Comparison of ENCODE assay signal across 21 cellular contexts in the genomic region with DNA sequence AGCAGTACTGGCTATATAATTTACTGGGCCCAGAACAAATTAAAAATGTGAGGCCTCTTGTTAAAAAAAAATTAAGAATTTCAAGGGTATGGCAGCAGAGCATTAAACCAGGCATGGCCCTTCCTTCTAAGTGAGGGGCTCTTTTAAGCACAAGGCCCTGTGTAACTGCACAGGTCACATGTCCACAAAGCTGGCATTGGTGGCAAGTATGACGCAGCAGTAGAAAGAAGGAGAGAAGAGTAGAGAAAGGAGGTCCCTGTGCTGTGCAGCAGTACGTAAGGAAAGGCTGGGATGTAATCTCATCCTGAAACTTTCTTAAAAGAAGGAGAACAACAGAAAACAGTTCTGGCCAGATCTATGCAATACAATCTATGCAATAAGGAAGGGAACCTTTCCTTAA. TPM values are rescaled to one million over a fixed set of nuclear protein-coding genes. Genes with fewer than 3 reads are reported as not detected.
DNase-seq lines count a peak whose midpoint lies in the region; ATAC-seq, FAIRE-seq and TF ChIP-seq lines count a peak whose summit lies in the region.
"Had no signal": no experiment of that assay in that cellular context is flagged by ENCODE, and none has a peak within 500 bp of the region (broad histone marks: within the 10 kb centered on the region; RNA-seq: fewer than 3 reads in every experiment).

No MANE protein-coding gene starts in this region.

- no peaks in the 10 kb centered on the region for H3K9me3 ChIP-seq in heart left ventricle
- no peaks in the 10 kb centered on the region for H3K9me3 ChIP-seq in right cardiac atrium (ENCODE audit: control insufficient read depth, low read length)
- H3K9me3 ChIP-seq in HepG2 (ENCODE audit: low read length), result no peaks in the 10 kb centered on the region
- H3K9me3 ChIP-seq: colonic mucosa, upper lobe of left lung had no signal

- H3K9me3 Mint-ChIP-seq in T-helper 1 cell treated with Interleukin-12 subunit alpha and Interleukin-12 subunit beta and Interleukin-4 antibody, amounts not matched to agents 30 μg/mL and 1 μg/mL, for 36 hours, result no peaks in the 10 kb centered on the region
- no peaks in the 10 kb centered on the region for H3K9me3 Mint-ChIP-seq in activated T-helper 1 cell treated with anti-CD3 and anti-CD28 coated beads, Interleukin-12 subunit alpha, Interleukin-12 subunit beta, Interleukin-2, Interleukin-4 antibody, amounts not matched to agents 30 ng/mL and 10 ng/mL and 1 ng/mL, durations not matched to agents 14 hours and 24 hours and 36 hours
- H3K9me3 Mint-ChIP-seq: activated CD4-positive, alpha-beta T cell treated with anti-CD3 and anti-CD28 coated beads, Interleukin-2, amount 10 ng/mL, durations not matched to agents 7 days and 5 days; brain had no signal

- H3K36me3 ChIP-seq in heart left ventricle, result peaks cover 0 to 21% (median 8%) of the 10 kb centered on the region in 9 donors
- H3K36me3 ChIP-seq in HepG2 (replicated peaks in 1 of 2; ENCODE audit: control insufficient read depth in 1 of 2, insufficient read depth in 2 of 2, low read length in 2 of 2), result 0 out of 5 replicates have a peak, but pooled peaks cover 0 to 2% of the 10 kb centered on the region in 2 experiments
- H3K36me3 ChIP-seq: colonic mucosa, upper lobe of left lung had no signal

- no peak for FAIRE-seq in HepG2 (lab: Jason Lieb, UNC)

- DNase-seq in T-helper 1 cell (no peak), heart left ventricle (no peak), right cardiac atrium (no peak), pons (ENCODE audit: low spot score) (peak; percentile 43), HepG2 (ENCODE audit: low spot score) (no peak)
- DNase-seq in activated T-helper 1 cell treated with anti-CD3 and anti-CD28 coated beads, Interleukin-12 subunit alpha, Interleukin-12 subunit beta, Interleukin-2, Interleukin-4 antibody, amounts not matched to agents 30 ng/mL and 10 ng/mL and 1 ng/mL, durations not matched to agents 14 hours and 24 hours and 36 hours (ENCODE audit: low spot score), result no peak
- DNase-seq: activated CD4-positive, alpha-beta T cell treated with anti-CD3 and anti-CD28 coated beads, Interleukin-2, amount 10 ng/mL, durations not matched to agents 7 days and 5 days; Calu3; colonic mucosa; GOT3; mammary epithelial cell; NCI-H1105; NCI-H2081; NCI-H345; SHP77; stimulated activated CD4-positive, alpha-beta T cell treated with anti-CD3 and anti-CD28 coated beads, Interleukin-4, amount 100 ng/mL, for 1 hour; upper lobe of left lung had no signal

- H3K36me3 Mint-ChIP-seq in T-helper 1 cell treated with Interleukin-12 subunit alpha and Interleukin-12 subunit beta and Interleukin-4 antibody, amounts not matched to agents 30 μg/mL and 1 μg/mL, for 36 hours (ENCODE audit: low read depth), result peaks cover 25% of the 10 kb centered on the region
- H3K36me3 Mint-ChIP-seq in activated T-helper 1 cell treated with anti-CD3 and anti-CD28 coated beads, Interleukin-12 subunit alpha, Interleukin-12 subunit beta, Interleukin-2, Interleukin-4 antibody, amounts not matched to agents 30 ng/mL and 10 ng/mL and 1 ng/mL, durations not matched to agents 14 hours and 24 hours and 36 hours (ENCODE audit: low read depth), result peaks cover 45% of the 10 kb centered on the region

- H3K27me3 Mint-ChIP-seq in T-helper 1 cell treated with Interleukin-12 subunit alpha and Interleukin-12 subunit beta and Interleukin-4 antibody, amounts not matched to agents 30 μg/mL and 1 μg/mL, for 36 hours (ENCODE audit: low read depth), result no peaks in the 10 kb centered on the region
- H3K27me3 Mint-ChIP-seq in activated T-helper 1 cell treated with anti-CD3 and anti-CD28 coated beads, Interleukin-12 subunit alpha, Interleukin-12 subunit beta, Interleukin-2, Interleukin-4 antibody, amounts not matched to agents 30 ng/mL and 10 ng/mL and 1 ng/mL, durations not matched to agents 14 hours and 24 hours and 36 hours (ENCODE audit: insufficient read depth), result no peaks in the 10 kb centered on the region
- H3K27me3 Mint-ChIP-seq: activated CD4-positive, alpha-beta T cell treated with anti-CD3 and anti-CD28 coated beads, Interleukin-2, amount 10 ng/mL, durations not matched to agents 7 days and 5 days; brain had no signal

- TF ChIP-seq CTCF in heart left ventricle (IDR thresholded peaks at IDR 0.05) (no peak), HepG2 (CRISPR knock-in tag; IDR thresholded peaks at IDR 0.05) (no peak)

- H3K4me1 Mint-ChIP-seq in T-helper 1 cell treated with Interleukin-12 subunit alpha and Interleukin-12 subunit beta and Interleukin-4 antibody, amounts not matched to agents 30 μg/mL and 1 μg/mL, for 36 hours (ENCODE audit: low read depth), result peaks cover 48% of the 10 kb centered on the region
- peaks cover 77% of the 10 kb centered on the region for H3K4me1 Mint-ChIP-seq in activated T-helper 1 cell treated with anti-CD3 and anti-CD28 coated beads, Interleukin-12 subunit alpha, Interleukin-12 subunit beta, Interleukin-2, Interleukin-4 antibody, amounts not matched to agents 30 ng/mL and 10 ng/mL and 1 ng/mL, durations not matched to agents 14 hours and 24 hours and 36 hours (ENCODE audit: low read depth)
- H3K4me1 Mint-ChIP-seq: brain had no signal

- 61 to 84% (median 70%) methylated on average over 2 of the region's 2 CpGs for WGBS in heart left ventricle, 4 donors
- 80% methylated on average over 2 of the region's 2 CpGs for WGBS in right cardiac atrium
- 98% methylated on average over 2 of the region's 2 CpGs for WGBS in HepG2 (ENCODE audit: low lambda C conversion rate)

- peak overlapping the region; percentile 90 for H3K27ac Mint-ChIP-seq in T-helper 1 cell treated with Interleukin-12 subunit alpha and Interleukin-12 subunit beta and Interleukin-4 antibody, amounts not matched to agents 30 μg/mL and 1 μg/mL, for 36 hours
- H3K27ac Mint-ChIP-seq in activated T-helper 1 cell treated with anti-CD3 and anti-CD28 coated beads, Interleukin-12 subunit alpha, Interleukin-12 subunit beta, Interleukin-2, Interleukin-4 antibody, amounts not matched to agents 30 ng/mL and 10 ng/mL and 1 ng/mL, durations not matched to agents 14 hours and 24 hours and 36 hours, result peak overlapping the region; percentile 96
- H3K27ac Mint-ChIP-seq: activated CD4-positive, alpha-beta T cell treated with anti-CD3 and anti-CD28 coated beads, Interleukin-2, amount 10 ng/mL, durations not matched to agents 7 days and 5 days; brain had no signal

- no TSS peak for BruUV-seq in HepG2 (replicated peaks; lab: Mats Ljungman, UMichigan)

- H3K27me3 ChIP-seq in heart left ventricle (no peaks in the 10 kb centered on the region), right cardiac atrium (ENCODE audit: control insufficient read depth, insufficient read depth) (no peaks in the 10 kb centered on the region), HepG2 (ENCODE audit: control insufficient read depth in 1 of 2, insufficient read depth in 2 of 2, low read length in 2 of 2) (no peaks in the 10 kb centered on the region)
- H3K27me3 ChIP-seq: colonic mucosa, upper lobe of left lung had no signal

- no peak overlapping the region for H3K4me2 ChIP-seq in HepG2 (ENCODE audit: low read depth, low read length)

- no peak for TF ChIP-seq POLR2A in heart left ventricle (IDR thresholded peaks at IDR 0.05)
- no peak for TF ChIP-seq POLR2A in HepG2 (IDR thresholded peaks at IDR 0.05; ENCODE audit: insufficient read depth in 1 of 2, low read depth in 2 of 2, low read length in 2 of 2)

- TF ChIP-seq EP300 in HepG2 (IDR thresholded peaks at IDR 0.05; ENCODE audit: low read depth in 2 of 2, low read length in 2 of 2) (no peak), HepG2 (CRISPR knock-in tag; IDR thresholded peaks at IDR 0.05; ENCODE audit: borderline replicate concordance) (no peak)

- no peaks in the 10 kb centered on the region for H4K20me1 ChIP-seq in HepG2 (ENCODE audit: insufficient read depth, low read length)

- no peak for TF ChIP-seq RAD21 in HepG2 (CRISPR knock-in tag; IDR thresholded peaks at IDR 0.05)

- in situ Hi-C loops in HepG2 (cut with HindIII; ENCODE audit: extremely low pct_ligation_motif_present, low pct_unique_long_range_greater_than_20kb), result no loop called here

- CTCF ChIA-PET in HepG2 (lab: Yijun Ruan, JAX; ENCODE audit: low intra/inter-chr PET ratio, low total read pairs), result no interaction called here

- no peak overlapping the region for H3K4me3 ChIP-seq in heart left ventricle
- H3K4me3 ChIP-seq in right cardiac atrium (ENCODE audit: low read length), result no peak overlapping the region
- H3K4me3 ChIP-seq in HepG2 (replicated peaks in 1 of 3; ENCODE audit: insufficient read depth in 1 of 3, low read depth in 2 of 3, low read length in 3 of 3), result no peak overlapping the region
- H3K4me3 ChIP-seq: colonic mucosa, upper lobe of left lung had no signal

- H3K4me3 Mint-ChIP-seq in T-helper 1 cell treated with Interleukin-12 subunit alpha and Interleukin-12 subunit beta and Interleukin-4 antibody, amounts not matched to agents 30 μg/mL and 1 μg/mL, for 36 hours, result no peak overlapping the region
- H3K4me3 Mint-ChIP-seq in activated T-helper 1 cell treated with anti-CD3 and anti-CD28 coated beads, Interleukin-12 subunit alpha, Interleukin-12 subunit beta, Interleukin-2, Interleukin-4 antibody, amounts not matched to agents 30 ng/mL and 10 ng/mL and 1 ng/mL, durations not matched to agents 14 hours and 24 hours and 36 hours, result peak overlapping the region; percentile 49
- H3K4me3 Mint-ChIP-seq: activated CD4-positive, alpha-beta T cell treated with anti-CD3 and anti-CD28 coated beads, Interleukin-2, amount 10 ng/mL, durations not matched to agents 7 days and 5 days; brain had no signal

- POLR2A ChIA-PET in HepG2 (lab: Yijun Ruan, JAX), result no interaction called here

- no peak overlapping the region for H2AFZ ChIP-seq in HepG2 (ENCODE audit: low read length)

- ATAC-seq in heart left ventricle (peak in 3 of 4 donors; percentile 59 to 64 (median 62)), right cardiac atrium (no peak), GM19455 (IDR thresholded peaks at IDR 0.05; ENCODE audit: unreplicated experiment) (no peak), HepG2 (no peak)

- H3K79me2 ChIP-seq in HepG2 (ENCODE audit: insufficient read depth, low read length), result no peaks in the 10 kb centered on the region

- peaks cover 0 to 20% (median 2%) of the 10 kb centered on the region in 12 donors for H3K4me1 ChIP-seq in heart left ventricle
- H3K4me1 ChIP-seq in right cardiac atrium (ENCODE audit: control insufficient read depth, insufficient read depth, low read length), result peaks cover 2% of the 10 kb centered on the region
- no peaks in the 10 kb centered on the region for H3K4me1 ChIP-seq in HepG2 (ENCODE audit: insufficient read depth, low read length)
- H3K4me1 ChIP-seq: colonic mucosa had no signal

- intact Hi-C loops in heart left ventricle (cut with DNase I) (no loop called here), right cardiac atrium (cut with DNase I) (no loop called here), HepG2 (cut with micrococcal nuclease; ENCODE audit: unreplicated experiment) (loop anchor here (2.0 kb wide), 1 partner anchor 44 kb away; no protein-coding TSS in a partner anchor)
- intact Hi-C loops in activated T-helper 1 cell treated with anti-CD3 and anti-CD28 coated beads, Interleukin-12 subunit alpha, Interleukin-12 subunit beta, Interleukin-2, Interleukin-4 antibody, amounts not matched to agents 30 ng/mL and 10 ng/mL and 1 ng/mL, durations not matched to agents 14 hours and 24 hours and 36 hours (cut with micrococcal nuclease), result loop anchor here (1.0 kb wide), 1 partner anchor 10 kb away; no protein-coding TSS in a partner anchor

- no peak overlapping the region for H3K9ac ChIP-seq in HepG2 (ENCODE audit: insufficient read depth, low read depth, low read length)

- H3K27ac ChIP-seq in heart left ventricle (no peak overlapping the region), right cardiac atrium (ENCODE audit: low read length) (no peak overlapping the region), HepG2 (ENCODE audit: extremely low read length, insufficient read depth, low read length) (no peak overlapping the region)
- H3K27ac ChIP-seq: 22Rv1, colonic mucosa, upper lobe of left lung had no signal

RNA-seq across cellular contexts. Expression of a gene that starts 51.2 kb away (rescaled TPM):
- 10 to 100 TPM; 15.9 to 74.9 (median 48.2) TPM for total RNA-seq in heart left ventricle
- polyA plus RNA-seq in heart left ventricle, result 10 to 100 TPM; 16.8 to 30.9 TPM
- total RNA-seq in right cardiac atrium, result 10 to 100 TPM; 48.8 to 68.2 (median 60.7) TPM
- 27.3 TPM for polyA plus RNA-seq in right cardiac atrium
- 223 and 242 TPM in 2 replicates for total RNA-seq in activated T-helper 1 cell treated with anti-CD3 and anti-CD28 coated beads, Interleukin-12 subunit alpha, Interleukin-12 subunit beta, Interleukin-2, Interleukin-4 antibody, amounts not matched to agents 30 ng/mL and 10 ng/mL and 1 ng/mL, durations not matched to agents 14 hours and 24 hours and 36 hours
- total RNA-seq in HepG2 (2016; rRNA removed; fragmentation: Illumina TruSeq; extraction: Trizol), result 38.5 and 48.6 TPM in 2 replicates
- total RNA-seq in HepG2 (2016; cell fraction: cytosol; rRNA removed; fragmentation: Illumina TruSeq; extraction: Trizol; ENCODE audit: low read depth), result 24.9 and 27.3 TPM in 2 replicates
- 29.4 and 38.2 TPM in 2 replicates for total RNA-seq in HepG2 (2016; cell fraction: insoluble cytoplasmic fraction; rRNA removed; fragmentation: Illumina TruSeq; extraction: Trizol)
- total RNA-seq in HepG2 (2016; cell fraction: membrane; rRNA removed; fragmentation: Illumina TruSeq; extraction: Trizol), result 63.4 and 68.1 TPM in 2 replicates
- total RNA-seq in HepG2 (2016; cell fraction: nucleus; rRNA removed; fragmentation: Illumina TruSeq; extraction: Trizol), result 10.7 and 13.6 TPM in 2 replicates
- polyA plus RNA-seq in HepG2 (2011; rRNA removed), result 15.1 and 19.1 TPM in 2 replicates
- 7.8 and 10.5 TPM in 2 replicates for polyA plus RNA-seq in HepG2 (2011; cell fraction: cytosol; rRNA removed)
- polyA plus RNA-seq in HepG2 (2011; cell fraction: nucleus; rRNA removed), result 7.1 and 7.5 TPM in 2 replicates
- polyA plus RNA-seq in HepG2 (2012), result 13.7 and 24.4 TPM in 2 replicates
- 46.2 and 46.3 TPM in 2 replicates for polyA plus RNA-seq in HepG2 (2016; cell fraction: cytosol; fragmentation: Illumina TruSeq; extraction: Trizol; ENCODE audit: low read depth)
- polyA plus RNA-seq in HepG2 (2016; cell fraction: insoluble cytoplasmic fraction; fragmentation: Illumina TruSeq; extraction: Trizol; ENCODE audit: low read depth), result 43.4 and 46.4 TPM in 2 replicates
- 55.8 and 75.8 TPM in 2 replicates for polyA plus RNA-seq in HepG2 (2016; cell fraction: membrane; fragmentation: Illumina TruSeq; extraction: Trizol; ENCODE audit: low read depth)
- 45.5 and 52.2 TPM in 2 replicates for polyA plus RNA-seq in HepG2 (2016; cell fraction: nucleus; fragmentation: Illumina TruSeq; extraction: Trizol; ENCODE audit: insufficient read depth, low read depth)
- polyA minus RNA-seq in HepG2 (2011; rRNA and poly(A)+ RNA removed; ENCODE audit: low replicate concordance), result 17.9 and 34.9 TPM in 2 replicates
- polyA minus RNA-seq in HepG2 (2011; cell fraction: cytosol; rRNA and poly(A)+ RNA removed), result 18.2 and 30.0 TPM in 2 replicates
- polyA minus RNA-seq in HepG2 (2011; cell fraction: nucleus; rRNA and poly(A)+ RNA removed), result 15.5 and 16.7 TPM in 2 replicates

Comparison
In these comparisons a context has a peak if more than half of its experiments do, and no peak if none do; other contexts are left out.
1. ATAC-seq: peak in heart left ventricle (3 of 4); none in right cardiac atrium (0 of 2), GM19455 (single experiment) and HepG2 (single experiment).
2. intact Hi-C loops: an anchor here in activated T-helper 1 cell treated with anti-CD3 and anti-CD28 coated beads, Interleukin-12 subunit alpha, Interleukin-12 subunit beta, Interleukin-2, Interleukin-4 antibody, amounts not matched to agents 30 ng/mL and 10 ng/mL and 1 ng/mL, durations not matched to agents 14 hours and 24 hours and 36 hours (1.0 kb wide) and HepG2 (2.0 kb wide); none called in heart left ventricle and right cardiac atrium.